8 cellular contexts compared by ENCODE assay signal in genomic region chr3:45841701-45842491, GRCh38. TPM values are rescaled to one million over a fixed set of nuclear protein-coding genes. Genes with fewer than 3 reads are reported as not detected.
DNase-seq lines count a peak whose midpoint lies in the region; ATAC-seq, FAIRE-seq and TF ChIP-seq lines count a peak whose summit lies in the region.

A gene with protein sequence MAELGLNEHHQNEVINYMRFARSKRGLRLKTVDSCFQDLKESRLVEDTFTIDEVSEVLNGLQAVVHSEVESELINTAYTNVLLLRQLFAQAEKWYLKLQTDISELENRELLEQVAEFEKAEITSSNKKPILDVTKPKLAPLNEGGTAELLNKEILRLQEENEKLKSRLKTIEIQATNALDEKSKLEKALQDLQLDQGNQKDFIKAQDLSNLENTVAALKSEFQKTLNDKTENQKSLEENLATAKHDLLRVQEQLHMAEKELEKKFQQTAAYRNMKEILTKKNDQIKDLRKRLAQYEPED (minus strand): TSS chr3:45842119. CDS start chr3:45841991, 128 bp downstream.

- intact Hi-C loops in right lobe of liver (cut with DNase I): no loop called here

- no peak within 1 kb of the TSS for H3K27ac ChIP-seq in duodenal mucosa (ENCODE audit: low read depth, low read length)
- H3K27ac ChIP-seq in right lobe of liver: no peak within 1 kb of the TSS

- no peaks in the 10 kb centered on the region for H3K36me3 ChIP-seq in duodenal mucosa (ENCODE audit: control insufficient read depth in 1 of 2, insufficient read depth in 2 of 2, low read length in 2 of 2)
- H3K36me3 ChIP-seq in right lobe of liver: no peaks in the 10 kb centered on the region

- peak; percentile 18 for TF ChIP-seq POLR2A in right lobe of liver (IDR thresholded peaks at IDR 0.05)

- H3K9ac ChIP-seq in duodenal mucosa (ENCODE audit: low read depth in 1 of 2, low read length in 2 of 2): peak within 1 kb of the TSS; percentile 51 to 56

- H3K27me3 ChIP-seq in duodenal mucosa (ENCODE audit: control insufficient read depth in 1 of 2, insufficient read depth in 2 of 2, low read length in 2 of 2) (no peaks in the 10 kb centered on the region), right lobe of liver (no peaks in the 10 kb centered on the region)

- peak; percentile 96 to 97 for DNase-seq in AML-193 (lab: John Stamatoyannopoulos, UW)
- peak; percentile 71 for DNase-seq in GM19239 (ENCODE audit: insufficient read length, low spot score)
- peak; percentile 83 for DNase-seq in NCI-H748 treated with DMSO at 0.1 percent for 48 hours (lab: John Stamatoyannopoulos, UW)
- DNase-seq in activated CD4-positive, alpha-beta T cell treated with anti-CD3 and anti-CD28 coated beads, Interleukin-2, amount 50 U/mL, for 48 hours: peak; percentile 87 to 91
- DNase-seq in right lobe of liver: peak; percentile 87 to 94 (median 90)
- DNase-seq in stimulated activated CD4-positive, alpha-beta T cell treated with anti-CD3 and anti-CD28 coated beads, Interleukin-4, amount 100 ng/mL, for 1 hour: peak; percentile 83

- no peak for TF ChIP-seq CTCF in right lobe of liver (IDR thresholded peaks at IDR 0.05)

- H3K4me1 ChIP-seq in duodenal mucosa (ENCODE audit: control insufficient read depth in 1 of 2, insufficient read depth in 2 of 2, low read length in 2 of 2) (peaks cover 7 to 13% of the 10 kb centered on the region in 2 donors), right lobe of liver (peaks cover 0 to 22% (median 7%) of the 10 kb centered on the region in 4 donors)

- no peaks in the 10 kb centered on the region for H3K9me3 ChIP-seq in duodenal mucosa (ENCODE audit: control insufficient read depth in 1 of 2, low read length in 2 of 2)
- no peaks in the 10 kb centered on the region for H3K9me3 ChIP-seq in right lobe of liver

- H3K4me3 ChIP-seq in duodenal mucosa (ENCODE audit: low read depth in 1 of 2, low read length in 2 of 2) (peak within 1 kb of the TSS; percentile 84 to 88), right lobe of liver (peak within 1 kb of the TSS; percentile 87 to 91 (median 90))

- ATAC-seq in HG03521 (IDR thresholded peaks at IDR 0.05; ENCODE audit: unreplicated experiment) (peak; percentile 84), right lobe of liver (peak; percentile 90 to 95 (median 94))

- 0% methylated on average over 22 of the region's 52 CpGs for WGBS in right lobe of liver (ENCODE audit: insufficient coverage, low coverage, low lambda C conversion rate, missing lambda C conversion rate)

- peak; percentile 98 for FAIRE-seq in GM19239 (lab: Jason Lieb, UNC)

RNA-seq across cellular contexts. Expression of the gene that starts here (rescaled TPM):
- 10 to 100 TPM in 1 of 6 experiments, 1 to 10 TPM in 5; 2.6 to 12.8 (median 6.0) TPM for total RNA-seq in right lobe of liver
